19 cellular contexts compared by ENCODE assay signal in genomic region chr3:134721214-134721613, GRCh38.
"Had no signal": no experiment of that assay in that cellular context is flagged by ENCODE, and none has a peak within 500 bp of the region (broad histone marks: within the 10 kb centered on the region; RNA-seq: fewer than 3 reads in every experiment).

No MANE protein-coding gene starts in this region.

- DNase-seq: activated CD8-positive, alpha-beta memory T cell treated with anti-CD3 and anti-CD28 coated beads, Interleukin-2, amount 50 U/mL, for 4 hours; activated CD8-positive, alpha-beta T cell treated with anti-CD3 and anti-CD28 coated beads for 36 hours; activated gamma-delta T cell treated with Interleukin-2 at 50 U/mL for 16 hours; activated naive CD8-positive, alpha-beta T cell treated with anti-CD3 and anti-CD28 coated beads for 36 hours; activated T-cell treated with anti-CD3 and anti-CD28 coated beads, Interleukin-2, amount 50 U/mL, for 72 hours; effector memory CD4-positive, alpha-beta T cell; hypothalamus; immature natural killer cell; left colon; naive B cell; retina; stimulated activated CD4-positive, alpha-beta T cell treated with anti-CD3 and anti-CD28 coated beads, Interleukin-15, amount 100 ng/mL, for 24 hours; stimulated activated CD4-positive, alpha-beta T cell treated with anti-CD3 and anti-CD28 coated beads, Interleukin-4, amount 100 ng/mL, for 24 hours; stimulated activated naive CD8-positive, alpha-beta T cell treated with anti-CD3 and anti-CD28 coated beads, Interleukin-15, amount 100 ng/mL, for 72 hours; T-helper 9 cell; testis had no signal

- H3K4me3 ChIP-seq: cardiac muscle cell, coronary artery, lung, testis had no signal

- H3K9me3 ChIP-seq: testis had no signal

- H3K36me3 ChIP-seq: cardiac muscle cell had no signal

- H3K27me3 ChIP-seq: testis had no signal

- H3K4me1 ChIP-seq: testis had no signal

- H3K27ac ChIP-seq: cardiac muscle cell, coronary artery, testis had no signal
